In the genomic region with DNA sequence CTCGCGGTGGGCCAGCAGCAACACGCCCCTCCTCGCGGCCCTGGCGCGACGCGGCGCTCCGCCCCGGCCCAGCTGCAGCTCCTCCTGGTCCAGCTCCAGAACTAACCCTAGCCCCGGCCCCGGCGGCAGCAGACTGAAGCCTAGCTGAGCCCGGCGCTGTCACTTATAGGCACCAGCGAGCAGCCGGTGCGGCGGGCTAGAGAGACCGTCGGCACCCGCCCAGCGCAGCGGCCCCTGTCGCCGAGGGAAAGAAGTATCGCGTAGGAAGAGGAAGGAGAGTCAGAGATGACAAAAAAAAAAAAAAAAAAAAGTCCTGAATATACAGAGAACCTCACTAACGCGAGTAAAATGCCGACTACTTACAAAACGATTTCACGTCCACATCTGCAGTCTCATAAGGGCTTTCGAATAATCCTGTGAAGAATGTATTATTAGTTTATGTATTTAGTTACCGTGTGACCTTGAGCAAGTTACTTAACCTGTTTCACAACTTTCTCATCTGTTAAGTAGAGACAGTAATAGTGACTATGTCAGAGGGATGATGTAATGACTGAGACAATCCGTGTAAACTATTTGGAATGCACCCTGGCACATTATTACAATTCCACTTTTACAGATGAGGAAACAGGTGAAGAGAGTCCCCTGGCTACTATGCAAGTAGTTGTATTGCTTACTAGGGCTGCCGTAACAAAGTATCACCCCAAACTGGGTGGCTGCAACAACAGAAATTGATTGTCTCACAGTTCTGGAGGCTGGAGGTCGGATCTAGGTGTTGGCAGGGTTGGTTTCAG, we compare ENCODE assay signal across 8 cellular contexts. TPM values are rescaled to one million over a fixed set of nuclear protein-coding genes. Genes with fewer than 3 reads are reported as not detected.
DNase-seq lines count a peak whose midpoint lies in the region; ATAC-seq and TF ChIP-seq lines count a peak whose summit lies in the region.

A gene (minus strand): TSS at position 135 of the 791 bp plus-strand sequence. CDS start 791 bp downstream, outside the sequence.

- no peaks in the 10 kb centered on the region for H3K9me3 Mint-ChIP-seq in CD8-positive, alpha-beta T cell
- H3K9me3 Mint-ChIP-seq in effector memory CD8-positive, alpha-beta T cell, result no peaks in the 10 kb centered on the region
- no peaks in the 10 kb centered on the region for H3K9me3 Mint-ChIP-seq in memory B cell

- CTCF ChIA-PET in CD8-positive, alpha-beta T cell (lab: Charles Lee), result interaction anchor here (0.6 to 2.9 kb wide), 11 partner anchors 10 to 1586 kb away, joined by 3 to 30 read pairs (median 6); no protein-coding TSS in a partner anchor
- CTCF ChIA-PET in activated CD8-positive, alpha-beta memory T cell treated with anti-CD3 and anti-CD28 coated beads for 36 hours (lab: Charles Lee), result interaction anchor here (0.7 to 1.6 kb wide), 15 partner anchors 10 to 397 kb away, joined by 3 to 7 read pairs (median 4); no protein-coding TSS in a partner anchor

- no peaks in the 10 kb centered on the region for H3K27me3 ChIP-seq in CD8-positive, alpha-beta T cell (ENCODE audit: insufficient read depth, low read length)

- peak; percentile 82 for TF ChIP-seq CTCF in CD8-positive, alpha-beta T cell (IDR thresholded peaks at IDR 0.05)

- POLR2A ChIA-PET in CD8-positive, alpha-beta T cell (lab: Charles Lee), result interaction anchor here (0.7 to 6.0 kb wide), 13 partner anchors 11 to 538 kb away, joined by 3 to 112 read pairs (median 4); a partner anchor contains a TSS
- POLR2A ChIA-PET in activated CD8-positive, alpha-beta memory T cell treated with anti-CD3 and anti-CD28 coated beads for 36 hours (lab: Charles Lee), result interaction anchor here (0.6 to 2.2 kb wide), 13 partner anchors 12 to 461 kb away, joined by 3 to 21 read pairs (median 4); a partner anchor contains a TSS

- intact Hi-C loops in CD8-positive, alpha-beta T cell (cut with DNase I, micrococcal nuclease), result loop anchor here (1.0 to 10.0 kb wide), 8 partner anchors 18 to 1582 kb away; a partner anchor contains a TSS

- H3K4me3 ChIP-seq in CD8-positive, alpha-beta T cell (ENCODE audit: low read depth, low read length), result peak within 1 kb of the TSS; percentile 83

- no peaks in the 10 kb centered on the region for H3K9me3 ChIP-seq in CD8-positive, alpha-beta T cell (ENCODE audit: low read length)

- peaks cover 40% of the 10 kb centered on the region for H3K4me1 ChIP-seq in CD8-positive, alpha-beta T cell (ENCODE audit: insufficient read depth, low read length)

- ATAC-seq in CD8-positive, alpha-beta T cell, result peak; percentile 94
- ATAC-seq in GM19438 (IDR thresholded peaks at IDR 0.05; ENCODE audit: low read depth, unreplicated experiment), result peak; percentile 85
- ATAC-seq in effector memory CD8-positive, alpha-beta T cell (replicated peaks), result peak; percentile 92
- peak; percentile 88 for ATAC-seq in memory B cell (ENCODE audit: low read depth)

- H3K4me3 Mint-ChIP-seq in CD8-positive, alpha-beta T cell, result peak within 1 kb of the TSS; percentile 81
- H3K4me3 Mint-ChIP-seq in effector memory CD8-positive, alpha-beta T cell, result peak within 1 kb of the TSS; percentile 89 to 90
- peak within 1 kb of the TSS; percentile 97 for H3K4me3 Mint-ChIP-seq in memory B cell

- DNase-seq in CD8-positive, alpha-beta T cell, result peak; percentile 88 to 95 (median 90)
- peak; percentile 93 for DNase-seq in HK-2 (ENCODE audit: unreplicated experiment)
- peak; percentile 85 for DNase-seq in NK-92 treated with Interleukin-12 subunit alpha and Interleukin-12 subunit beta, amount 100 ng/mL, for 24 hours (lab: John Stamatoyannopoulos, UW)
- peak; percentile 92 to 93 (median 92) for DNase-seq in effector memory CD8-positive, alpha-beta T cell
- peak; percentile 97 to 99 for DNase-seq in memory B cell (ENCODE audit: low spot score in 2 of 2)
- peak; percentile 85 for DNase-seq in stimulated activated CD8-positive, alpha-beta memory T cell treated with anti-CD3 and anti-CD28 coated beads, Interleukin-12 subunit alpha, Interleukin-12 subunit beta, amount 100 ng/mL, for 4 hours (ENCODE audit: low read depth)

- peaks cover 3% of the 10 kb centered on the region for H3K36me3 Mint-ChIP-seq in CD8-positive, alpha-beta T cell
- H3K36me3 Mint-ChIP-seq in effector memory CD8-positive, alpha-beta T cell (ENCODE audit: insufficient read depth), result peaks cover 20% of the 10 kb centered on the region
- H3K36me3 Mint-ChIP-seq in memory B cell, result no peaks in the 10 kb centered on the region

- peaks cover 45% of the 10 kb centered on the region for H3K4me1 Mint-ChIP-seq in CD8-positive, alpha-beta T cell (ENCODE audit: low read depth)
- peaks cover 40 to 44% of the 10 kb centered on the region in 2 donors for H3K4me1 Mint-ChIP-seq in effector memory CD8-positive, alpha-beta T cell (ENCODE audit: low read depth in 2 of 2)
- H3K4me1 Mint-ChIP-seq in memory B cell, result peaks cover 39% of the 10 kb centered on the region

- peak within 1 kb of the TSS; percentile 100 for H3K27ac ChIP-seq in CD8-positive, alpha-beta T cell (ENCODE audit: low read depth, low read length)

- no peaks in the 10 kb centered on the region for H3K27me3 Mint-ChIP-seq in CD8-positive, alpha-beta T cell (ENCODE audit: low read depth)
- no peaks in the 10 kb centered on the region for H3K27me3 Mint-ChIP-seq in effector memory CD8-positive, alpha-beta T cell
- H3K27me3 Mint-ChIP-seq in memory B cell, result no peaks in the 10 kb centered on the region

- H3K27ac Mint-ChIP-seq in CD8-positive, alpha-beta T cell, result peak within 1 kb of the TSS; percentile 99
- peak within 1 kb of the TSS; percentile 97 to 100 for H3K27ac Mint-ChIP-seq in effector memory CD8-positive, alpha-beta T cell
- H3K27ac Mint-ChIP-seq in memory B cell, result peak within 1 kb of the TSS; percentile 100

- H3K36me3 ChIP-seq in CD8-positive, alpha-beta T cell (ENCODE audit: insufficient read depth, low read length), result no peaks in the 10 kb centered on the region

RNA-seq across cellular contexts. Expression of the gene that starts here (rescaled TPM):
- total RNA-seq in CD8-positive, alpha-beta T cell, result 10 to 100 TPM; 17.9 to 18.3 TPM
- total RNA-seq in activated CD8-positive, alpha-beta memory T cell treated with anti-CD3 and anti-CD28 coated beads for 36 hours, result 10 to 100 TPM; 23.9 to 24.2 TPM

Comparison
In these comparisons a context has a peak if more than half of its experiments do, and no peak if none do; other contexts are left out.
1. Peak in every context shown above with its lines: DNase-seq, ATAC-seq, H3K4me3 ChIP-seq and H3K27ac ChIP-seq.